ENCODE assay signal across 38 cellular contexts in the genomic region with DNA sequence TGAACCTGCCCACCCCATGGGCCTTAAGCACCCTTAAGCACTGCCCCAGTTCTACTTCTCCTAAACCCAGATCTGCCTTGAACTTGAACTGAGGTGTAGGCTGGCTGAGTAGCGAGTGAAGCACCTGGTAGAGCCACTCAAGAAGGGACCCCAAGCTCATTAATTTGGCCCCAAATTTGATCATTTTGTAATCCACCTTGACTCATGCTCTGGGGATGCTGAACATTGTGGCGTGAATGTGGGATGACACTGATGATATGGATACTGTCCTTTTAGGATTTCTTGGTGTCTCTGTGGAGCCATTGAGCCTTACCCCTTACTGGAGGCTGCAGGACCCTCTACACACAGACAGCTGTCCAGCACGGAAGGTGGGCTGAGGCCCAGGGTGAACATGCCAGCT. TPM values are rescaled to one million over a fixed set of nuclear protein-coding genes. Genes with fewer than 3 reads are reported as not detected.
"Had no signal": no experiment of that assay in that cellular context is flagged by ENCODE, and none has a peak within 500 bp of the region (broad histone marks: within the 10 kb centered on the region; RNA-seq: fewer than 3 reads in every experiment).

A gene (plus strand): TSS at position 301 of the 400 bp plus-strand sequence. CDS start 91 bp downstream, at position 392.

- H3K9ac ChIP-seq: KMS-11 had no signal

- H3K27ac ChIP-seq: KMS-11 had no signal

- H3K4me3 ChIP-seq: MG63 had no signal

- H3K27me3 ChIP-seq: MG63 had no signal

- DNase-seq: Karpas-422, Kasumi-1, KG1, MG63, MM.1S, MV-4-11, NCI-H1048, NCI-H1092, NCI-H1092 treated with DMSO at 0.1 percent for 48 hours, NCI-H1105, NCI-H1105 treated with DMSO at 0.1 percent for 48 hours, NCI-H1417, NCI-H1417 treated with DMSO at 0.1 percent for 48 hours, NCI-H1436, NCI-H1436 treated with DMSO at 0.1 percent for 48 hours, NCI-H146, NCI-H1694, NCI-H1694 treated with DMSO at 0.1 percent for 48 hours, NCI-H187, NCI-H187 treated with DMSO at 0.1 percent for 48 hours, NCI-H1930, NCI-H2029, NCI-H2029 treated with DMSO at 0.1 percent for 48 hours, NCI-H2081, NCI-H2081 treated with DMSO at 0.1 percent for 48 hours, NCI-H2107, NCI-H2171, NCI-H2171 treated with DMSO at 0.1 percent for 48 hours, NCI-H2227 treated with DMSO at 0.1 percent for 48 hours, NCI-H226, NCI-H345, NCI-H446, NCI-H446 treated with DMSO at 0.1 percent for 48 hours, NCI-H510A had no signal

- H3K36me3 ChIP-seq: MG63 had no signal

- H3K9me3 ChIP-seq: MG63 had no signal

- H3K4me2 ChIP-seq: KMS-11 had no signal

RNA-seq across cellular contexts. Expression of the gene that starts here (rescaled TPM):
- total RNA-seq: LHCN-M2, MCF 10A, NCI-H460 had no signal
